ENCODE assay signal across 23 cellular contexts in genomic region chr10:96685297-96685696, GRCh38. TPM values are rescaled to one million over a fixed set of nuclear protein-coding genes. Genes with fewer than 3 reads are reported as not detected.
A peak's percentile ranks its signal among the peaks of the same experiment; 100 is the strongest.
DNase-seq lines count a peak whose midpoint lies in the region; ATAC-seq and TF ChIP-seq lines count a peak whose summit lies in the region.
"Had no signal": no experiment of that assay in that cellular context is flagged by ENCODE, and none has a peak within 500 bp of the region (broad histone marks: within the 10 kb centered on the region; RNA-seq: fewer than 3 reads in every experiment).

No MANE protein-coding gene starts in this region.

- H3K27ac Mint-ChIP-seq in immature natural killer cell: peak overlapping the region; percentile 72 to 91 (median 86)
- H3K27ac Mint-ChIP-seq: activated CD4-positive, alpha-beta memory T cell treated with anti-CD3 and anti-CD28 coated beads for 36 hours; activated naive CD8-positive, alpha-beta T cell treated with anti-CD3 and anti-CD28 coated beads, Interleukin-2, amount 10 ng/mL, durations not matched to agents 7 days and 5 days; activated T-helper 17 cell treated with anti-CD3 and anti-CD28 coated beads, Interleukin-2, amount 50 U/mL, for 72 hours had no signal

- H4K20me1 ChIP-seq in Karpas-422 (ENCODE audit: insufficient read depth, low read depth, low read length): peaks cover 24% of the 10 kb centered on the region; the same call in 1 of the 2 replicates

- H3K4me3 ChIP-seq in Karpas-422 (ENCODE audit: low read length): no peak overlapping the region
- no peak overlapping the region for H3K4me3 ChIP-seq in upper lobe of right lung
- no peak overlapping the region for H3K4me3 ChIP-seq in left lung
- H3K4me3 ChIP-seq: sigmoid colon had no signal

- peaks cover 83 to 100% of the 10 kb centered on the region in 2 donors for H3K4me1 Mint-ChIP-seq in immature natural killer cell
- H3K4me1 Mint-ChIP-seq: activated naive CD8-positive, alpha-beta T cell treated with anti-CD3 and anti-CD28 coated beads, Interleukin-2, amount 10 ng/mL, durations not matched to agents 7 days and 5 days had no signal

- H3K27ac ChIP-seq in Karpas-422 (ENCODE audit: low read length): peak overlapping the region; percentile 70
- no peak overlapping the region for H3K27ac ChIP-seq in upper lobe of right lung
- H3K27ac ChIP-seq in left lung: peak overlapping the region in 1 of 2 donors; percentile 39
- H3K27ac ChIP-seq: sigmoid colon had no signal

- H3K9me3 ChIP-seq in Karpas-422 (ENCODE audit: low read length) (no peaks in the 10 kb centered on the region), upper lobe of right lung (no peaks in the 10 kb centered on the region), left lung (no peaks in the 10 kb centered on the region)
- H3K9me3 ChIP-seq: sigmoid colon had no signal

- ATAC-seq in upper lobe of right lung: peak; percentile 53
- ATAC-seq in left lung: no peak
- no peak for ATAC-seq in HG03280 (IDR thresholded peaks at IDR 0.05; ENCODE audit: unreplicated experiment)
- ATAC-seq: activated T-helper 17 cell treated with anti-CD3 and anti-CD28 coated beads, Interleukin-2, amount 50 U/mL, for 72 hours had no signal

- H3K36me3 Mint-ChIP-seq in immature natural killer cell: peaks cover 17 to 25% (median 17%) of the 10 kb centered on the region in 3 donors
- H3K36me3 Mint-ChIP-seq: activated CD4-positive, alpha-beta memory T cell treated with anti-CD3 and anti-CD28 coated beads for 36 hours had no signal

- TF ChIP-seq CTCF in upper lobe of right lung (IDR thresholded peaks at IDR 0.05) (no peak), left lung (IDR thresholded peaks at IDR 0.05) (no peak)

- H3K4me2 ChIP-seq in Karpas-422 (ENCODE audit: low read depth, low read length, poor library complexity, severe bottlenecking): no peak overlapping the region

- H3K4me3 Mint-ChIP-seq in immature natural killer cell: peak overlapping the region; percentile 58 to 76 (median 66)
- H3K4me3 Mint-ChIP-seq: activated CD4-positive, alpha-beta memory T cell treated with anti-CD3 and anti-CD28 coated beads for 36 hours; activated naive CD8-positive, alpha-beta T cell treated with anti-CD3 and anti-CD28 coated beads, Interleukin-2, amount 10 ng/mL, durations not matched to agents 7 days and 5 days; activated T-helper 17 cell treated with anti-CD3 and anti-CD28 coated beads, Interleukin-2, amount 50 U/mL, for 72 hours had no signal

- peaks cover 0 to 2% (median 2%) of the 10 kb centered on the region in 3 donors for H3K27me3 Mint-ChIP-seq in immature natural killer cell (ENCODE audit: low read depth in 3 of 3)

- H3K36me3 ChIP-seq in Karpas-422 (ENCODE audit: insufficient read depth, low read length) (peaks cover 31% of the 10 kb centered on the region), upper lobe of right lung (no peaks in the 10 kb centered on the region), left lung (no peaks in the 10 kb centered on the region)
- H3K36me3 ChIP-seq: sigmoid colon had no signal

- H3K4me1 ChIP-seq in Karpas-422 (ENCODE audit: low read length) (peaks cover 58% of the 10 kb centered on the region), upper lobe of right lung (peaks cover 10% of the 10 kb centered on the region), left lung (peaks cover 0 to 83% of the 10 kb centered on the region in 2 donors)

- peak; percentile 5 for DNase-seq in SKM-1 treated with dmso at 0.1 percent for 144 hours (lab: John Stamatoyannopoulos, UW; ENCODE audit: unreplicated experiment)
- DNase-seq in SKM-1 (lab: John Stamatoyannopoulos, UW; ENCODE audit: unreplicated experiment): no peak
- no peak for DNase-seq in Karpas-422
- DNase-seq in immature natural killer cell: peak in 2 of 3 donors; percentile 22 to 26
- DNase-seq in upper lobe of right lung: no peak
- DNase-seq in left lung: no peak
- no peak for DNase-seq in COLO829 (ENCODE audit: low spot score)
- DNase-seq: 8988T; activated CD4-positive, alpha-beta memory T cell treated with anti-CD3 and anti-CD28 coated beads for 36 hours; activated CD4-positive, CD25-positive, alpha-beta regulatory T cell; activated CD8-positive, alpha-beta memory T cell treated with anti-CD3 and anti-CD28 coated beads, Interleukin-2, amount 50 U/mL, for 48 hours; activated naive CD8-positive, alpha-beta T cell treated with anti-CD3 and anti-CD28 coated beads, Interleukin-2, amount 10 ng/mL, durations not matched to agents 7 days and 5 days; Calu3; KBM-7; NCI-H1105; NCI-H2029; NCI-H82; posterior cingulate gyrus; sigmoid colon; T-helper 9 cell; trophoblast cell had no signal

- intact Hi-C loops in upper lobe of right lung (cut with DNase I) (no loop called here), left lung (cut with DNase I) (no loop called here)

- no peaks in the 10 kb centered on the region for H3K9me3 Mint-ChIP-seq in immature natural killer cell
- H3K9me3 Mint-ChIP-seq: activated T-helper 17 cell treated with anti-CD3 and anti-CD28 coated beads, Interleukin-2, amount 50 U/mL, for 72 hours had no signal

- no peaks in the 10 kb centered on the region for H3K9me2 ChIP-seq in Karpas-422 (replicated peaks; ENCODE audit: insufficient read depth, low read length)

- peaks cover 95% of the 10 kb centered on the region for H3K79me2 ChIP-seq in Karpas-422 (ENCODE audit: low read length)

- H3K9ac ChIP-seq in Karpas-422 (ENCODE audit: low read length): no peak overlapping the region

- no peak overlapping the region for H2AFZ ChIP-seq in Karpas-422 (ENCODE audit: low read length)

- H3K27me3 ChIP-seq in Karpas-422 (ENCODE audit: low read length) (no peaks in the 10 kb centered on the region), upper lobe of right lung (no peaks in the 10 kb centered on the region), left lung (no peaks in the 10 kb centered on the region)
- H3K27me3 ChIP-seq: sigmoid colon had no signal

RNA-seq across cellular contexts. Expression of gene PIK3AP1, which starts 35.0 kb away (rescaled TPM):
- 131 and 162 TPM in 2 replicates for total RNA-seq in Karpas-422 (2014; rRNA removed; shearing (Covaris generic); ENCODE audit: low replicate concordance)
- 100 to 1,000 TPM in 1 of 3 donors, 10 to 100 TPM in 2; 87.4 to 186 (median 98.3) TPM for polyA plus RNA-seq in immature natural killer cell
- total RNA-seq in upper lobe of right lung (65.2 TPM), left lung (10 to 100 TPM; 19.2 to 91.3 TPM)

Comparison
In these comparisons a context has a peak if more than half of its experiments do, and no peak if none do; other contexts are left out.
1. DNase-seq: peak in SKM-1 treated with dmso at 0.1 percent for 144 hours (single experiment) and immature natural killer cell (2 of 3); none in SKM-1 (single experiment), Karpas-422 (single experiment), upper lobe of right lung (single experiment), left lung (0 of 2) and COLO829 (single experiment).